13 cellular contexts compared by ENCODE assay signal in genomic region chr16:89562939-89563338, GRCh38. TPM values are rescaled to one million over a fixed set of nuclear protein-coding genes. Genes with fewer than 3 reads are reported as not detected.
DNase-seq lines count a peak whose midpoint lies in the region; ATAC-seq, FAIRE-seq and TF ChIP-seq lines count a peak whose summit lies in the region.
"Had no signal": no experiment of that assay in that cellular context is flagged by ENCODE, and none has a peak within 500 bp of the region (broad histone marks: within the 10 kb centered on the region; RNA-seq: fewer than 3 reads in every experiment).

No MANE protein-coding gene starts in this region.

- H3K4me1 ChIP-seq in RWPE2 (ENCODE audit: insufficient read depth, poor library complexity, severe bottlenecking) (peaks cover 25% of the 10 kb centered on the region), endothelial cell of umbilical vein (ENCODE audit: control insufficient read depth, extremely low read depth, insufficient read depth, low read length) (peaks cover 42% of the 10 kb centered on the region)

- POLR2A ChIA-PET in endothelial cell of umbilical vein (lab: Charles Lee): interaction anchor here (0.7 to 0.8 kb wide), 2 partner anchors 79 to 250 kb away, joined by 3 read pairs; no protein-coding TSS in a partner anchor

- CTCF ChIA-PET in endothelial cell of umbilical vein (lab: Charles Lee): no interaction called here

- H3K4me3 Mint-ChIP-seq in activated T-cell treated with anti-CD3 and anti-CD28 coated beads, Interleukin-2, amount 50 U/mL, for 72 hours: peak overlapping the region; percentile 96 to 100
- peak overlapping the region; percentile 97 for H3K4me3 Mint-ChIP-seq in stimulated activated memory B cell treated with anti-CD40 and anti-IgM and Interleukin-4, amounts not matched to agents 10 μg/mL and 1 μg/mL and 100 μg/mL, for 72 hours

- peak overlapping the region; percentile 97 for H3K27ac Mint-ChIP-seq in activated T-cell treated with anti-CD3 and anti-CD28 coated beads, Interleukin-2, amount 50 U/mL, for 72 hours
- peak overlapping the region; percentile 100 for H3K27ac Mint-ChIP-seq in stimulated activated memory B cell treated with anti-CD40 and anti-IgM and Interleukin-4, amounts not matched to agents 10 μg/mL and 1 μg/mL and 100 μg/mL, for 72 hours

- no peaks in the 10 kb centered on the region for H3K9me3 ChIP-seq in RWPE2 (ENCODE audit: severe bottlenecking)
- H3K9me3 ChIP-seq in endothelial cell of umbilical vein (replicated peaks; ENCODE audit: control insufficient read depth, insufficient read depth, low read length): no peaks in the 10 kb centered on the region
- H3K9me3 ChIP-seq: transverse colon had no signal

- dilution Hi-C loops in endothelial cell of umbilical vein (cut with MboI; ENCODE audit: extremely low pct_ligation_motif_present, low sequenced_read_pairs): no loop called here

- no peaks in the 10 kb centered on the region for H3K27me3 ChIP-seq in RWPE2 (ENCODE audit: insufficient read depth, poor library complexity, severe bottlenecking)
- H3K27me3 ChIP-seq in endothelial cell of umbilical vein (ENCODE audit: control insufficient read depth in 2 of 2, insufficient read depth in 2 of 2, low read length in 2 of 2): no peaks in the 10 kb centered on the region
- H3K27me3 ChIP-seq: transverse colon had no signal

- TF ChIP-seq POLR2A in endothelial cell of umbilical vein (IDR thresholded peaks at IDR 0.05; ENCODE audit: low read depth, low read length): no peak

- peaks cover 18 to 30% of the 10 kb centered on the region in 2 donors for H3K36me3 Mint-ChIP-seq in activated T-cell treated with anti-CD3 and anti-CD28 coated beads, Interleukin-2, amount 50 U/mL, for 72 hours (ENCODE audit: insufficient read depth in 2 of 2)
- peaks cover 40% of the 10 kb centered on the region for H3K36me3 Mint-ChIP-seq in stimulated activated memory B cell treated with anti-CD40 and anti-IgM and Interleukin-4, amounts not matched to agents 10 μg/mL and 1 μg/mL and 100 μg/mL, for 72 hours

- ATAC-seq in activated T-cell treated with anti-CD3 and anti-CD28 coated beads, Interleukin-2, amount 50 U/mL, for 72 hours (replicated peaks in 1 of 2): no peak
- ATAC-seq in RWPE2 (ENCODE audit: low read depth) (no peak), GM18502 (IDR thresholded peaks at IDR 0.05; ENCODE audit: poor library complexity, unreplicated experiment) (no peak), GM21737 (IDR thresholded peaks at IDR 0.05; ENCODE audit: unreplicated experiment) (no peak)
- no peak for ATAC-seq in stimulated activated memory B cell treated with anti-CD40 and anti-IgM and Interleukin-4, amounts not matched to agents 10 μg/mL and 1 μg/mL and 100 μg/mL, for 72 hours

- no peak overlapping the region for H2AFZ ChIP-seq in endothelial cell of umbilical vein (ENCODE audit: low read depth, low read length)

- TF ChIP-seq CTCF in RWPE2 (IDR thresholded peaks at IDR 0.05; ENCODE audit: poor library complexity, severe bottlenecking): no peak
- TF ChIP-seq CTCF in endothelial cell of umbilical vein (IDR thresholded peaks at IDR 0.05; ENCODE audit: extremely low read depth in 1 of 2, insufficient read depth in 1 of 2, low read depth in 1 of 2, low read length in 2 of 2): no peak

- no peak for DNase-seq in activated T-cell treated with anti-CD3 and anti-CD28 coated beads, Interleukin-2, amount 50 U/mL, for 72 hours
- DNase-seq in activated T-cell treated with anti-CD3 and anti-CD28 coated beads, Interleukin-2, amount 50 U/mL, for 1 hour: no peak
- no peak for DNase-seq in RWPE2 (ENCODE audit: low spot score)
- no peak for DNase-seq in endothelial cell of umbilical vein (ENCODE audit: low read depth, low spot score)
- no peak for DNase-seq in mesenteric fat pad (ENCODE audit: low spot score)
- DNase-seq: erythroblast, NCI-H1105, transverse colon had no signal

- BruUV-seq in endothelial cell of umbilical vein (replicated peaks; lab: Mats Ljungman, UMichigan): no TSS peak

- H3K4me3 ChIP-seq in RWPE2 (ENCODE audit: severe bottlenecking) (no peak overlapping the region), endothelial cell of umbilical vein (replicated peaks in 1 of 3; ENCODE audit: insufficient read depth in 1 of 3, low read depth in 1 of 3, low read length in 3 of 3) (peak overlapping the region in 1 of 3 experiments; percentile 76)

- H3K27me3 Mint-ChIP-seq in activated T-cell treated with anti-CD3 and anti-CD28 coated beads, Interleukin-2, amount 50 U/mL, for 72 hours (ENCODE audit: low read depth): no peaks in the 10 kb centered on the region
- no peaks in the 10 kb centered on the region for H3K27me3 Mint-ChIP-seq in stimulated activated memory B cell treated with anti-CD40 and anti-IgM and Interleukin-4, amounts not matched to agents 10 μg/mL and 1 μg/mL and 100 μg/mL, for 72 hours
- H3K27me3 Mint-ChIP-seq: memory B cell had no signal

- H3K9me1 ChIP-seq in endothelial cell of umbilical vein (replicated peaks; ENCODE audit: control insufficient read depth, extremely low read depth, insufficient read depth, low read length): no peaks in the 10 kb centered on the region

- intact Hi-C loops in endothelial cell of umbilical vein (cut with micrococcal nuclease): no loop called here

- H3K4me1 Mint-ChIP-seq in activated T-cell treated with anti-CD3 and anti-CD28 coated beads, Interleukin-2, amount 50 U/mL, for 72 hours (ENCODE audit: low read depth): peaks cover 59% of the 10 kb centered on the region
- peaks cover 62% of the 10 kb centered on the region for H3K4me1 Mint-ChIP-seq in stimulated activated memory B cell treated with anti-CD40 and anti-IgM and Interleukin-4, amounts not matched to agents 10 μg/mL and 1 μg/mL and 100 μg/mL, for 72 hours

- peak overlapping the region; percentile 78 for H3K4me2 ChIP-seq in endothelial cell of umbilical vein (ENCODE audit: insufficient read depth, low read length)

- H3K9ac ChIP-seq in endothelial cell of umbilical vein (replicated peaks; ENCODE audit: extremely low read depth, insufficient read depth, low read length): no peak overlapping the region

- H3K36me3 ChIP-seq in RWPE2 (ENCODE audit: low read depth) (peaks cover 42% of the 10 kb centered on the region), endothelial cell of umbilical vein (ENCODE audit: control insufficient read depth in 2 of 2, extremely low read depth in 1 of 2, insufficient read depth in 2 of 2, low read length in 2 of 2) (peaks cover 31% of the 10 kb centered on the region in 2 experiments)

- no peaks in the 10 kb centered on the region for H3K9me3 Mint-ChIP-seq in activated T-cell treated with anti-CD3 and anti-CD28 coated beads, Interleukin-2, amount 50 U/mL, for 72 hours
- no peaks in the 10 kb centered on the region for H3K9me3 Mint-ChIP-seq in stimulated activated memory B cell treated with anti-CD40 and anti-IgM and Interleukin-4, amounts not matched to agents 10 μg/mL and 1 μg/mL and 100 μg/mL, for 72 hours
- H3K9me3 Mint-ChIP-seq: CD14-positive monocyte, memory B cell had no signal

- H3K79me2 ChIP-seq in endothelial cell of umbilical vein (ENCODE audit: control insufficient read depth, insufficient read depth, low read length): peaks cover 36% of the 10 kb centered on the region

- H3K27ac ChIP-seq in RWPE2 (ENCODE audit: poor library complexity, severe bottlenecking): peak overlapping the region; percentile 85
- H3K27ac ChIP-seq in endothelial cell of umbilical vein (ENCODE audit: insufficient read depth, low read depth, low read length): no peak overlapping the region

- peaks cover 12% of the 10 kb centered on the region for H4K20me1 ChIP-seq in endothelial cell of umbilical vein (replicated peaks; ENCODE audit: control insufficient read depth, extremely low read depth, insufficient read depth, low read length)

- no peak for FAIRE-seq in endothelial cell of umbilical vein (lab: Jason Lieb, UNC)

RNA-seq across cellular contexts. Expression of gene RPL13, which starts 2.5 kb away (rescaled TPM):
- 1,000 to 10,000 TPM; 3,140 to 3,274 TPM for total RNA-seq in activated T-cell treated with anti-CD3 and anti-CD28 coated beads, Interleukin-2, amount 50 U/mL, for 72 hours
- 1,463 and 1,769 TPM in 2 replicates for total RNA-seq in endothelial cell of umbilical vein
- 5,670 and 7,559 TPM in 2 replicates for polyA plus RNA-seq in endothelial cell of umbilical vein
- polyA plus RNA-seq in endothelial cell of umbilical vein (2011; cell fraction: cytosol; rRNA removed): 2,984 and 4,467 TPM in 2 replicates
- polyA plus RNA-seq in endothelial cell of umbilical vein (2011; cell fraction: nucleus; rRNA removed): 991 and 1,041 TPM in 2 replicates
- polyA plus RNA-seq in endothelial cell of umbilical vein (2012): 1,852 and 3,445 TPM in 2 replicates
- 1,015 and 1,258 TPM in 2 replicates for polyA minus RNA-seq in endothelial cell of umbilical vein
- 1,960 TPM for polyA minus RNA-seq in endothelial cell of umbilical vein (2011; cell fraction: cytosol; rRNA and poly(A)+ RNA removed)
- polyA minus RNA-seq in endothelial cell of umbilical vein (2011; cell fraction: nucleus; rRNA and poly(A)+ RNA removed): 130 and 394 TPM in 2 replicates
- 1,718 TPM for total RNA-seq in mesenteric fat pad

RNA-seq across cellular contexts. Expression of gene CPNE7, which starts 12.6 kb away (rescaled TPM):
- 10 to 100 TPM; 10.9 to 11.4 TPM for total RNA-seq in activated T-cell treated with anti-CD3 and anti-CD28 coated beads, Interleukin-2, amount 50 U/mL, for 72 hours
- total RNA-seq in endothelial cell of umbilical vein (1.5 and 2.0 TPM in 2 replicates), mesenteric fat pad (1.3 TPM)
- 5.4 and 5.9 TPM in 2 replicates for polyA plus RNA-seq in endothelial cell of umbilical vein
- 1.6 and 3.1 TPM in 2 replicates for polyA plus RNA-seq in endothelial cell of umbilical vein (2011; cell fraction: cytosol; rRNA removed)
- 83.3 and 124 TPM in 2 replicates for polyA plus RNA-seq in endothelial cell of umbilical vein (2011; cell fraction: nucleus; rRNA removed)
- 8.3 and 11.2 TPM in 2 replicates for polyA plus RNA-seq in endothelial cell of umbilical vein (2012)
- polyA minus RNA-seq in endothelial cell of umbilical vein: 1.9 and 7.6 TPM in 2 replicates
- polyA minus RNA-seq in endothelial cell of umbilical vein (2011; cell fraction: cytosol; rRNA and poly(A)+ RNA removed): 7.4 TPM
- 5.1 and 7.8 TPM in 2 replicates for polyA minus RNA-seq in endothelial cell of umbilical vein (2011; cell fraction: nucleus; rRNA and poly(A)+ RNA removed)
- polyA plus RNA-seq: CD14-positive monocyte had no signal

RNA-seq across cellular contexts. Expression of gene DPEP1, which starts 50.5 kb away (rescaled TPM):
- total RNA-seq in activated T-cell treated with anti-CD3 and anti-CD28 coated beads, Interleukin-2, amount 50 U/mL, for 72 hours: not detected
- total RNA-seq in endothelial cell of umbilical vein (0.44 and 0.60 TPM in 2 replicates), mesenteric fat pad (0.51 TPM)
- polyA plus RNA-seq in endothelial cell of umbilical vein: 0.37 and 0.99 TPM in 2 replicates
- 0.06 and 0.38 TPM in 2 replicates for polyA plus RNA-seq in endothelial cell of umbilical vein (2011; cell fraction: cytosol; rRNA removed)
- 1.1 and 1.4 TPM in 2 replicates for polyA plus RNA-seq in endothelial cell of umbilical vein (2011; cell fraction: nucleus; rRNA removed)
- polyA plus RNA-seq in endothelial cell of umbilical vein (2012): 0.15 and 0.17 TPM in 2 replicates
- 0.55 and 0.66 TPM in 2 replicates for polyA minus RNA-seq in endothelial cell of umbilical vein
- not detected for polyA minus RNA-seq in endothelial cell of umbilical vein (2011; cell fraction: cytosol; rRNA and poly(A)+ RNA removed)
- polyA minus RNA-seq in endothelial cell of umbilical vein (2011; cell fraction: nucleus; rRNA and poly(A)+ RNA removed): 0.48 TPM in 1 of 2 replicates, not detected in the other
- polyA plus RNA-seq: CD14-positive monocyte had no signal

RNA-seq across cellular contexts. Expression of gene SPG7, which starts 54.7 kb away (rescaled TPM):
- 10 to 100 TPM; 67.4 to 82.1 TPM for total RNA-seq in activated T-cell treated with anti-CD3 and anti-CD28 coated beads, Interleukin-2, amount 50 U/mL, for 72 hours
- 139 and 146 TPM in 2 replicates for total RNA-seq in endothelial cell of umbilical vein
- 85.8 and 90.2 TPM in 2 replicates for polyA plus RNA-seq in endothelial cell of umbilical vein
- 50.3 and 54.0 TPM in 2 replicates for polyA plus RNA-seq in endothelial cell of umbilical vein (2011; cell fraction: cytosol; rRNA removed)
- polyA plus RNA-seq in endothelial cell of umbilical vein (2011; cell fraction: nucleus; rRNA removed): 424 and 453 TPM in 2 replicates
- 77.0 and 77.7 TPM in 2 replicates for polyA plus RNA-seq in endothelial cell of umbilical vein (2012)
- polyA minus RNA-seq in endothelial cell of umbilical vein: 92.3 and 122 TPM in 2 replicates
- 44.9 TPM for polyA minus RNA-seq in endothelial cell of umbilical vein (2011; cell fraction: cytosol; rRNA and poly(A)+ RNA removed)
- 149 and 150 TPM in 2 replicates for polyA minus RNA-seq in endothelial cell of umbilical vein (2011; cell fraction: nucleus; rRNA and poly(A)+ RNA removed)
- 90.0 TPM for total RNA-seq in mesenteric fat pad
